22 cellular contexts compared by ENCODE assay signal in the genomic region with DNA sequence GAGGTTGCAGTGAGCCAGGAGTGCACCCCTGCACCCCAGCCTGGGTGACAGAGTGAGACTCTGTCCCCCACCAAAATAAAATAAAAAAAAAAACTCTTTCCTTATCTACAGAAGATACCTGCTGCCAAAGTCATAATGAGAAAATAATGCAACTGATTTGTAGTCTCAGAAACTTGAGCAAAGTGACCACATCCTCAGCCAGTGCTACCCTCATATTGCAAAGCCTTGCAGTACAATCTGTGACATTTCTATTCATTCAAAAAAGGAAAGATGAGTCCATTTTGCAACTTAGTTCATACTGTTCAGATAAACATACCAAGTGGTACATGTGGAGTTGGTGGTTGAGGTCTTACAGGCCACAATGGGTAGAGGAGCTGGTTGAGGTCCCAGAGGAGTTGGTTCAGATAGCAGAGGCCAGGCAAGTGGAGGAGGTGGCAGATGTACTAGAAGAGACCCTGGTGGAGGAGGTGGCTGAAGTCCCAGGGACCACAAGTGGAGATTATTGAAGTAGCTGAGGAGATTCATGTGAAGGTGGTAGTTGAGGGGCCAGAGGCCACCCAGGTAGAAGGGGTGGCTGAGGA. TPM values are rescaled to one million over a fixed set of nuclear protein-coding genes. Genes with fewer than 3 reads are reported as not detected.
DNase-seq lines count a peak whose midpoint lies in the region; ATAC-seq and TF ChIP-seq lines count a peak whose summit lies in the region.
"Had no signal": no experiment of that assay in that cellular context is flagged by ENCODE, and none has a peak within 500 bp of the region (broad histone marks: within the 10 kb centered on the region; RNA-seq: fewer than 3 reads in every experiment).

No MANE protein-coding gene starts in this region.

- no peaks in the 10 kb centered on the region for H3K36me3 Mint-ChIP-seq in activated CD4-positive, alpha-beta T cell treated with anti-CD3 and anti-CD28 coated beads, Interleukin-2, amount 10 ng/mL, durations not matched to agents 24 days and 14 days (ENCODE audit: low read depth)
- no peaks in the 10 kb centered on the region for H3K36me3 Mint-ChIP-seq in activated CD8-positive, alpha-beta T cell treated with anti-CD3 and anti-CD28 coated beads for 36 hours (ENCODE audit: low read depth)

- peak; percentile 54 for DNase-seq in activated CD4-positive, alpha-beta T cell treated with anti-CD3 and anti-CD28 coated beads, Interleukin-2, amount 10 ng/mL, durations not matched to agents 24 days and 14 days
- DNase-seq in activated CD4-positive, alpha-beta T cell treated with anti-CD3 and anti-CD28 coated beads for 48 hours = no peak
- DNase-seq in activated CD8-positive, alpha-beta T cell treated with anti-CD3 and anti-CD28 coated beads for 36 hours = peak; percentile 9
- DNase-seq in activated gamma-delta T cell treated with Interleukin-2 at 50 U/mL for 16 hours (no peak), SIG-M5 treated with dmso at 0.1 percent for 504 hours (lab: John Stamatoyannopoulos, UW; ENCODE audit: unreplicated experiment) (no peak)
- DNase-seq: GF-D8, NCI-H1048, NCI-H1436 treated with DMSO at 0.1 percent for 48 hours, NCI-H2081, NCI-H510A, NCI-H774 had no signal

- no peak overlapping the region for H3K9ac ChIP-seq in BLaER1
- H3K9ac ChIP-seq: KMS-11 had no signal

- H3K4me3 Mint-ChIP-seq in activated CD4-positive, alpha-beta T cell treated with anti-CD3 and anti-CD28 coated beads, Interleukin-2, amount 10 ng/mL, durations not matched to agents 24 days and 14 days = no peak overlapping the region
- H3K4me3 Mint-ChIP-seq in activated CD8-positive, alpha-beta T cell treated with anti-CD3 and anti-CD28 coated beads for 36 hours = no peak overlapping the region
- H3K4me3 Mint-ChIP-seq: GM23338 had no signal

- no peak for TF ChIP-seq CTCF in activated CD8-positive, alpha-beta T cell treated with anti-CD3 and anti-CD28 coated beads for 36 hours (IDR thresholded peaks at IDR 0.05)

- H3K4me2 ChIP-seq in BLaER1 = peak overlapping the region; percentile 43
- H3K4me2 ChIP-seq: GM23338, KMS-11, PC-9 had no signal

- H3K4me3 ChIP-seq in BLaER1 = no peak overlapping the region
- H3K4me3 ChIP-seq: GM23338, PC-9 had no signal

- ATAC-seq in GM21390 (IDR thresholded peaks at IDR 0.05; ENCODE audit: unreplicated experiment) = peak; percentile 61
- peak; percentile 45 for ATAC-seq in activated CD8-positive, alpha-beta T cell treated with anti-CD3 and anti-CD28 coated beads for 36 hours
- ATAC-seq in HG03457 (IDR thresholded peaks at IDR 0.05; ENCODE audit: unreplicated experiment) = no peak
- ATAC-seq: GM23338, HCT116 had no signal

- no peak overlapping the region for H3K27ac Mint-ChIP-seq in activated CD4-positive, alpha-beta T cell treated with anti-CD3 and anti-CD28 coated beads, Interleukin-2, amount 10 ng/mL, durations not matched to agents 24 days and 14 days
- no peak overlapping the region for H3K27ac Mint-ChIP-seq in activated CD8-positive, alpha-beta T cell treated with anti-CD3 and anti-CD28 coated beads for 36 hours
- H3K27ac Mint-ChIP-seq: GM23338 had no signal

- intact Hi-C loops in activated CD4-positive, alpha-beta T cell treated with anti-CD3 and anti-CD28 coated beads, Interleukin-2, amount 10 ng/mL, durations not matched to agents 24 days and 14 days (cut with micrococcal nuclease) = no loop called here
- intact Hi-C loops in activated CD8-positive, alpha-beta T cell treated with anti-CD3 and anti-CD28 coated beads for 36 hours (cut with micrococcal nuclease) = no loop called here

- H3K27me3 ChIP-seq in BLaER1 = no peaks in the 10 kb centered on the region

- H3K4me1 Mint-ChIP-seq in activated CD4-positive, alpha-beta T cell treated with anti-CD3 and anti-CD28 coated beads, Interleukin-2, amount 10 ng/mL, durations not matched to agents 24 days and 14 days = peaks cover 9% of the 10 kb centered on the region
- no peaks in the 10 kb centered on the region for H3K4me1 Mint-ChIP-seq in activated CD8-positive, alpha-beta T cell treated with anti-CD3 and anti-CD28 coated beads for 36 hours (ENCODE audit: low read depth)

- no peak overlapping the region for H3K27ac ChIP-seq in BLaER1
- H3K27ac ChIP-seq: C4-2B, KMS-11, PC-9 had no signal

- POLR2A ChIA-PET in activated CD8-positive, alpha-beta T cell treated with anti-CD3 and anti-CD28 coated beads for 36 hours (lab: Charles Lee) = no interaction called here

- no peaks in the 10 kb centered on the region for H3K9me3 Mint-ChIP-seq in activated CD4-positive, alpha-beta T cell treated with anti-CD3 and anti-CD28 coated beads, Interleukin-2, amount 10 ng/mL, durations not matched to agents 24 days and 14 days
- no peaks in the 10 kb centered on the region for H3K9me3 Mint-ChIP-seq in activated CD8-positive, alpha-beta T cell treated with anti-CD3 and anti-CD28 coated beads for 36 hours
- H3K9me3 Mint-ChIP-seq: GM23338 had no signal

- H3K4me1 ChIP-seq in BLaER1 = peaks cover 31% of the 10 kb centered on the region

- peaks cover 23% of the 10 kb centered on the region for H3K27me3 Mint-ChIP-seq in activated CD4-positive, alpha-beta T cell treated with anti-CD3 and anti-CD28 coated beads, Interleukin-2, amount 10 ng/mL, durations not matched to agents 24 days and 14 days
- no peaks in the 10 kb centered on the region for H3K27me3 Mint-ChIP-seq in activated CD8-positive, alpha-beta T cell treated with anti-CD3 and anti-CD28 coated beads for 36 hours

- H3K9me3 ChIP-seq in BLaER1 = no peaks in the 10 kb centered on the region

- CTCF ChIA-PET in activated CD8-positive, alpha-beta T cell treated with anti-CD3 and anti-CD28 coated beads for 36 hours (lab: Charles Lee) = interaction anchor here (0.6 to 1.8 kb wide), 3 partner anchors 18 to 1685 kb away, joined by 3 to 6 read pairs (median 4); no protein-coding TSS in a partner anchor

- no peaks in the 10 kb centered on the region for H3K36me3 ChIP-seq in BLaER1

- no peaks in the 10 kb centered on the region for H4K20me1 ChIP-seq in BLaER1

RNA-seq across cellular contexts. Expression of a gene that starts 6.5 kb away (rescaled TPM):
- 0.40 and 0.45 TPM in 2 replicates for total RNA-seq in activated CD4-positive, alpha-beta T cell treated with anti-CD3 and anti-CD28 coated beads, Interleukin-2, amount 10 ng/mL, durations not matched to agents 24 days and 14 days
- total RNA-seq in activated CD8-positive, alpha-beta T cell treated with anti-CD3 and anti-CD28 coated beads for 36 hours = 1 to 10 TPM; 1.0 to 1.1 TPM

RNA-seq across cellular contexts. Expression of a gene that starts 54.3 kb away (rescaled TPM):
- not detected in 2 replicates for total RNA-seq in activated CD4-positive, alpha-beta T cell treated with anti-CD3 and anti-CD28 coated beads, Interleukin-2, amount 10 ng/mL, durations not matched to agents 24 days and 14 days
- total RNA-seq in activated CD8-positive, alpha-beta T cell treated with anti-CD3 and anti-CD28 coated beads for 36 hours = not detected
- total RNA-seq: A172, GM23338, M059J, PC-9, SK-MEL-5 had no signal

Comparison
In these comparisons a context has a peak if more than half of its experiments do, and no peak if none do; other contexts are left out.
1. DNase-seq: peak in activated CD4-positive, alpha-beta T cell treated with anti-CD3 and anti-CD28 coated beads, Interleukin-2, amount 10 ng/mL, durations not matched to agents 24 days and 14 days (single experiment) and activated CD8-positive, alpha-beta T cell treated with anti-CD3 and anti-CD28 coated beads for 36 hours (single experiment); none in activated CD4-positive, alpha-beta T cell treated with anti-CD3 and anti-CD28 coated beads for 48 hours (single experiment), activated gamma-delta T cell treated with Interleukin-2 at 50 U/mL for 16 hours (single experiment) and SIG-M5 treated with dmso at 0.1 percent for 504 hours (single experiment).